ENCODE assay signal across 11 cellular contexts in genomic region chr7:18530224-18531179, GRCh38.
A peak's percentile ranks its signal among the peaks of the same experiment; 100 is the strongest.
DNase-seq lines count a peak whose midpoint lies in the region; ATAC-seq and FAIRE-seq lines count a peak whose summit lies in the region.
"Had no signal": no experiment of that assay in that cellular context is flagged by ENCODE, and none has a peak within 500 bp of the region (broad histone marks: within the 10 kb centered on the region; RNA-seq: fewer than 3 reads in every experiment).

No MANE protein-coding gene starts in this region.

- peak; percentile 72 for ATAC-seq in GM21360 (IDR thresholded peaks at IDR 0.05; ENCODE audit: unreplicated experiment)
- peak; percentile 75 for ATAC-seq in HG03095 (IDR thresholded peaks at IDR 0.05; ENCODE audit: unreplicated experiment)
- ATAC-seq: stimulated activated naive CD8-positive, alpha-beta T cell treated with anti-CD3 and anti-CD28 coated beads, Interleukin-15, Interleukin-2, amounts not matched to agents 100 U/mL and 50 U/mL, for 24 hours had no signal

- peak overlapping the region; percentile 31; the same call in 1 of the 2 replicates for H3K4me3 ChIP-seq in GM08714 (ENCODE audit: low read length)

- DNase-seq in central memory CD4-positive, alpha-beta T cell = no peak
- DNase-seq in COLO829 (ENCODE audit: low spot score) (no peak), HuH-7 (ENCODE audit: low spot score) (no peak)
- no peak for DNase-seq in activated naive CD4-positive, alpha-beta T cell treated with anti-CD3 and anti-CD28 coated beads, Interleukin-2, amount 50 U/mL, for 16 hours
- DNase-seq: C1 segment of cervical spinal cord; NCI-H1092; stimulated activated naive CD8-positive, alpha-beta T cell treated with anti-CD3 and anti-CD28 coated beads, Interleukin-15, Interleukin-2, amounts not matched to agents 100 U/mL and 50 U/mL, for 24 hours had no signal

- FAIRE-seq in colon (lab: Jason Lieb, UNC) = peak; percentile 36
